In the genomic region with DNA sequence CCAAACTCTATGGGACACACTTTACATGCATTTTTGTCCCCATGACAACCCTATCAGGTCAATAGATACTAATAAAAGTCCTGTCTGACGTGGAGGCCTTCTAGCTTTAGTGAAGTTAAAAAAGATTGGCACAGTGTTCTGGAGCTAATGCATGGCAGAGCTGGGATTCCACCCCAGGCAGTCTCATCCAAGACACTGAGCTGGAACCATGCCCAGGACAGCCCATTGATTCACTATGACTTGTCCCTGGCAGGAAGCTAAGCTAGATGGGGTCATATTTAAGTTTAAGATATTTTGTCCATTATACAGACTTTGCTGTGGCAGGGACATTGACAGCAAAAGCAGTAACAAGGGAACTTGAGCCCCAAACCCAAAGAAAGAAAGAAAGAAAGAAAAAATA, we compare ENCODE assay signal across 14 cellular contexts. TPM values are rescaled to one million over a fixed set of nuclear protein-coding genes. Genes with fewer than 3 reads are reported as not detected.
DNase-seq lines count a peak whose midpoint lies in the region; ATAC-seq, FAIRE-seq and TF ChIP-seq lines count a peak whose summit lies in the region.
"Had no signal": no experiment of that assay in that cellular context is flagged by ENCODE, and none has a peak within 500 bp of the region (broad histone marks: within the 10 kb centered on the region; RNA-seq: fewer than 3 reads in every experiment).

No MANE protein-coding gene starts in this region.

- H3K14ac ChIP-seq in IMR-90 (replicated peaks; ENCODE audit: low read depth, low read length) = no peak overlapping the region

- no peak overlapping the region for H2AK9ac ChIP-seq in IMR-90 (replicated peaks; ENCODE audit: low read depth, low read length, poor library complexity)

- H3K27me3 ChIP-seq in IMR-90 (ENCODE audit: control insufficient read depth, insufficient read depth, low read length) (no peaks in the 10 kb centered on the region; the same call in none of the 2 replicates), astrocyte (ENCODE audit: insufficient read depth, low read length) (no peaks in the 10 kb centered on the region)

- H3K79me1 ChIP-seq in IMR-90 (ENCODE audit: low read depth in 1 of 2, low read length in 2 of 2) = no peaks in the 10 kb centered on the region

- H3K4me3 ChIP-seq in AG09309 (ENCODE audit: control insufficient read depth, low read depth, low read length) (no peak overlapping the region), IMR-90 (ENCODE audit: insufficient read depth, low read depth, low read length) (no peak overlapping the region), astrocyte (ENCODE audit: insufficient read depth, low read depth, low read length) (no peak overlapping the region)

- no peaks in the 10 kb centered on the region for H3K36me3 ChIP-seq in IMR-90 (ENCODE audit: control insufficient read depth, insufficient read depth, low read length)
- no peaks in the 10 kb centered on the region for H3K36me3 ChIP-seq in astrocyte (ENCODE audit: insufficient read depth, low read length)

- H3K4me1 ChIP-seq in IMR-90 (ENCODE audit: control insufficient read depth, insufficient read depth, low read length) (peaks cover 2% of the 10 kb centered on the region; the same call in 1 of the 2 replicates), astrocyte (ENCODE audit: insufficient read depth, low read length) (peaks cover 8% of the 10 kb centered on the region)

- no peak overlapping the region for H4K8ac ChIP-seq in IMR-90 (ENCODE audit: low read depth in 2 of 2, low read length in 2 of 2)

- no CpG with 5 or more reads among the region's 1 CpG for WGBS in IMR-90 (ENCODE audit: extremely low coverage in 2 of 2, insufficient read length in 1 of 2), 2 experiments

- H3K4me2 ChIP-seq in IMR-90 (ENCODE audit: low read depth, low read length) = no peak overlapping the region
- peak overlapping the region; percentile 86 for H3K4me2 ChIP-seq in astrocyte (ENCODE audit: low read length)
- H3K4me2 ChIP-seq: SK-N-SH had no signal

- H3K4me3 Mint-ChIP-seq in astrocyte (ENCODE audit: unreplicated experiment) = no peak overlapping the region
- no peak overlapping the region for H3K4me3 Mint-ChIP-seq in chondrocyte (ENCODE audit: unreplicated experiment)
- H3K4me3 Mint-ChIP-seq: activated CD4-positive, alpha-beta T cell treated with anti-CD3 and anti-CD28 coated beads for 36 hours; nephron had no signal

- H3K9me3 Mint-ChIP-seq in astrocyte (ENCODE audit: unreplicated experiment) (no peaks in the 10 kb centered on the region), chondrocyte (ENCODE audit: low read depth) (peaks cover 5% of the 10 kb centered on the region)

- H3K36me3 Mint-ChIP-seq in astrocyte (ENCODE audit: low read depth, unreplicated experiment) (no peaks in the 10 kb centered on the region), chondrocyte (ENCODE audit: low read depth) (no peaks in the 10 kb centered on the region)

- intact Hi-C loops in IMR-90 (cut with micrococcal nuclease) = no loop called here
- intact Hi-C loops in Right ventricle myocardium inferior (cut with DNase I) = no loop called here

- FAIRE-seq in astrocyte (lab: Jason Lieb, UNC) = no peak

- no peak overlapping the region for H2BK20ac ChIP-seq in IMR-90 (ENCODE audit: low read depth, low read length)

- H4K20me1 ChIP-seq in IMR-90 (ENCODE audit: insufficient read depth, low read length) (no peaks in the 10 kb centered on the region), astrocyte (ENCODE audit: insufficient read depth, low read length) (no peaks in the 10 kb centered on the region)

- H3K9ac ChIP-seq in IMR-90 (ENCODE audit: low read depth, low read length) (no peak overlapping the region), astrocyte (ENCODE audit: low read length) (no peak overlapping the region)
- H3K9ac ChIP-seq: SK-N-SH had no signal

- TF ChIP-seq RAD21 in IMR-90 (IDR thresholded peaks at IDR 0.05; ENCODE audit: low read length) = no peak

- no peak overlapping the region for H4K5ac ChIP-seq in IMR-90 (ENCODE audit: low read depth, low read length)

- no peaks in the 10 kb centered on the region for H3K9me1 ChIP-seq in IMR-90 (ENCODE audit: insufficient read depth, low read length)

- no peak overlapping the region for H3K18ac ChIP-seq in IMR-90 (ENCODE audit: low read depth, low read length)

- H3K4ac ChIP-seq in IMR-90 (ENCODE audit: low read depth, low read length) = no peak overlapping the region

- CTCF ChIA-PET in IMR-90 (lab: Yijun Ruan, JAX) = interaction anchor here (0.9 to 1.0 kb wide), 2 partner anchors 30 to 252 kb away, joined by 3 read pairs; no protein-coding TSS in a partner anchor

- peak; percentile 44 for DNase-seq in AG09309 (ENCODE audit: low read depth)
- peak; percentile 81 for DNase-seq in IMR-90
- peak; percentile 44 for DNase-seq in astrocyte (ENCODE audit: low read depth)
- peak; percentile 80 for DNase-seq in glomerular endothelial cell (ENCODE audit: extremely low read depth, low read depth, low spot score)
- no peak for DNase-seq in Right ventricle myocardium inferior (ENCODE audit: missing footprints)
- no peak for DNase-seq in NCI-H2107 (lab: John Stamatoyannopoulos, UW)
- no peak for DNase-seq in DMS79 (lab: John Stamatoyannopoulos, UW)
- no peak for DNase-seq in chondrocyte (ENCODE audit: low spot score)
- DNase-seq: activated CD4-positive, alpha-beta T cell treated with anti-CD3 and anti-CD28 coated beads for 36 hours; activated naive CD4-positive, alpha-beta T cell; effector CD4-positive, alpha-beta T cell; SK-N-SH; stimulated activated naive CD8-positive, alpha-beta T cell treated with anti-CD3 and anti-CD28 coated beads, Interleukin-15, Interleukin-2, amounts not matched to agents 100 U/mL and 50 U/mL, for 24 hours had no signal

- H2AFZ ChIP-seq in IMR-90 (replicated peaks; ENCODE audit: low read length, poor library complexity) (peak overlapping the region; percentile 24), astrocyte (ENCODE audit: low read depth, low read length) (no peak overlapping the region)

- H3K79me2 ChIP-seq in astrocyte (ENCODE audit: insufficient read depth, low read length) = no peaks in the 10 kb centered on the region

- no peak overlapping the region for H2BK5ac ChIP-seq in IMR-90 (ENCODE audit: low read depth, low read length, poor library complexity, severe bottlenecking)

- H3K56ac ChIP-seq in IMR-90 (ENCODE audit: extremely low read depth, insufficient read depth, low read length) = no peak overlapping the region

- H3K4me1 Mint-ChIP-seq in astrocyte (ENCODE audit: low read depth, unreplicated experiment) = no peaks in the 10 kb centered on the region
- H3K4me1 Mint-ChIP-seq in chondrocyte (ENCODE audit: low read depth) = peaks cover 6% of the 10 kb centered on the region
- H3K4me1 Mint-ChIP-seq: activated CD4-positive, alpha-beta T cell treated with anti-CD3 and anti-CD28 coated beads for 36 hours; nephron had no signal

- no peak overlapping the region for H4K91ac ChIP-seq in IMR-90 (ENCODE audit: insufficient read depth, low read depth, low read length)

- TF ChIP-seq POLR2A in IMR-90 (IDR thresholded peaks at IDR 0.05; ENCODE audit: low read depth, low read length) = no peak

- peak; percentile 60 for ATAC-seq in IMR-90 (ENCODE audit: low read depth)
- ATAC-seq in Right ventricle myocardium inferior = no peak
- ATAC-seq: activated CD4-positive, alpha-beta T cell treated with anti-CD3 and anti-CD28 coated beads for 36 hours; stimulated activated naive CD8-positive, alpha-beta T cell treated with anti-CD3 and anti-CD28 coated beads, Interleukin-15, Interleukin-2, amounts not matched to agents 100 U/mL and 50 U/mL, for 24 hours had no signal

- H3K27ac Mint-ChIP-seq in astrocyte (ENCODE audit: unreplicated experiment) (no peak overlapping the region), chondrocyte (ENCODE audit: unreplicated experiment) (no peak overlapping the region)
- H3K27ac Mint-ChIP-seq: activated CD4-positive, alpha-beta T cell treated with anti-CD3 and anti-CD28 coated beads for 36 hours; nephron had no signal

- no peak overlapping the region for H2BK120ac ChIP-seq in IMR-90 (ENCODE audit: low read depth, low read length)

- POLR2A ChIA-PET in IMR-90 (lab: Charles Lee; ENCODE audit: unreplicated experiment) = no interaction called here

- no TSS peak for BruUV-seq in IMR-90 (replicated peaks; lab: Mats Ljungman, UMichigan)

- H3K23ac ChIP-seq in IMR-90 (ENCODE audit: low read depth, low read length) = no peak overlapping the region

- in situ Hi-C loops in IMR-90 (cut with MboI; ENCODE audit: low sequenced_read_pairs) = no loop called here

- H3K9me3 ChIP-seq in IMR-90 (ENCODE audit: control insufficient read depth, insufficient read depth, low read length) (no peaks in the 10 kb centered on the region), astrocyte (ENCODE audit: insufficient read depth, low read depth, low read length) (no peaks in the 10 kb centered on the region)
- H3K9me3 ChIP-seq: SK-N-SH had no signal

- H3K27ac ChIP-seq in IMR-90 (ENCODE audit: insufficient read depth, low read length) (no peak overlapping the region), astrocyte (ENCODE audit: low read depth, low read length) (peak overlapping the region; percentile 27)

- H2BK15ac ChIP-seq in IMR-90 (ENCODE audit: low read depth, low read length) = no peak overlapping the region

- dilution Hi-C loops in IMR-90 (cut with HindIII; ENCODE audit: low sequenced_read_pairs, unreplicated experiment) = no loop called here

- TF ChIP-seq CTCF in AG09309 (IDR thresholded peaks at IDR 0.05; ENCODE audit: control insufficient read depth, insufficient read depth, low read depth, low read length, missing control alignments) (no peak), IMR-90 (conservative IDR thresholded peaks at IDR 0.05; ENCODE audit: low read depth, low read length) (no peak), astrocyte (IDR thresholded peaks at IDR 0.05; ENCODE audit: insufficient read depth, low read depth, low read length) (no peak), chondrocyte (IDR thresholded peaks at IDR 0.05) (no peak)

- peaks cover 36% of the 10 kb centered on the region for H3K27me3 Mint-ChIP-seq in astrocyte (ENCODE audit: low read depth, unreplicated experiment)
- H3K27me3 Mint-ChIP-seq in chondrocyte (ENCODE audit: low read depth) = peaks cover 39% of the 10 kb centered on the region

- H2AK5ac ChIP-seq in IMR-90 (ENCODE audit: low read depth, low read length) = no peak overlapping the region

RNA-seq across cellular contexts. Expression of gene TTC6, which starts 28.1 kb away (rescaled TPM):
- total RNA-seq in IMR-90 (2012; rRNA removed) (under 0.01 TPM in 2 replicates), astrocyte (not detected in 2 replicates), glomerular endothelial cell (0.06 and 0.10 TPM in 2 replicates), Right ventricle myocardium inferior (not detected), chondrocyte (not detected in 3 replicates)
- 0.12 TPM in 1 of 2 replicates, not detected in the other for polyA plus RNA-seq in IMR-90 (2012; rRNA removed)
- polyA plus RNA-seq in IMR-90 (2012; cell fraction: cytosol; rRNA removed) = not detected in 2 replicates
- 0.04 and 0.07 TPM in 2 replicates for polyA plus RNA-seq in IMR-90 (2012; cell fraction: nucleus; rRNA removed; ENCODE audit: low replicate concordance)
- total RNA-seq: activated CD4-positive, alpha-beta T cell treated with anti-CD3 and anti-CD28 coated beads for 36 hours had no signal
- polyA plus RNA-seq: SK-N-SH had no signal

RNA-seq across cellular contexts. Expression of gene FOXA1, which starts 28.5 kb away (rescaled TPM):
- total RNA-seq in IMR-90 (2012; rRNA removed) (under 0.01 and 0.18 TPM in 2 replicates), astrocyte (0.11 TPM in 1 of 2 replicates, not detected in the other), glomerular endothelial cell (0.44 and 3.3 TPM in 2 replicates), Right ventricle myocardium inferior (not detected), chondrocyte (not detected in 3 replicates)
- 0.09 and 0.31 TPM in 2 replicates for polyA plus RNA-seq in IMR-90 (2012; rRNA removed)
- polyA plus RNA-seq in IMR-90 (2012; cell fraction: cytosol; rRNA removed) = 0.04 and 0.36 TPM in 2 replicates
- polyA plus RNA-seq in IMR-90 (2012; cell fraction: nucleus; rRNA removed; ENCODE audit: low replicate concordance) = 0.30 and 0.38 TPM in 2 replicates
- polyA plus RNA-seq: SK-N-SH had no signal

Comparison
In these comparisons a context has a peak if more than half of its experiments do, and no peak if none do; other contexts are left out.
1. DNase-seq: peak in AG09309 (single experiment), IMR-90 (single experiment), astrocyte (single experiment) and glomerular endothelial cell (single experiment); none in Right ventricle myocardium inferior (single experiment), NCI-H2107 (single experiment), DMS79 (single experiment) and chondrocyte (single experiment).